Comparison of ENCODE assay signal across 22 cellular contexts in genomic region chr22:23301591-23301990, GRCh38.
DNase-seq lines count a peak whose midpoint lies in the region; ATAC-seq and TF ChIP-seq lines count a peak whose summit lies in the region.
"Had no signal": no experiment of that assay in that cellular context is flagged by ENCODE, and none has a peak within 500 bp of the region (broad histone marks: within the 10 kb centered on the region; RNA-seq: fewer than 3 reads in every experiment).

No MANE protein-coding gene starts in this region.

- no peak overlapping the region for H3K4me2 ChIP-seq in osteoblast (ENCODE audit: insufficient read depth, low read length)

- H3K27ac ChIP-seq in osteoblast (ENCODE audit: low read depth, low read length) (no peak overlapping the region), aorta (ENCODE audit: low read depth in 1 of 2, low read length in 2 of 2) (no peak overlapping the region)
- H3K27ac ChIP-seq: HL-60, SJCRH30 had no signal

- DNase-seq in Right ventricle myocardium superior (peak; percentile 15), left ventricle myocardium superior (no peak), cerebellum (ENCODE audit: low spot score) (peak; percentile 2), osteoblast (ENCODE audit: insufficient read length, low spot score, missing footprints) (peak; percentile 21), aorta (peak; percentile 42 to 44), T-helper 9 cell (no peak), MV-4-11 (lab: John Stamatoyannopoulos, UW) (no peak)
- DNase-seq: 8988T; ACHN; BE2C; DMS153; NCI-H1092; NCI-H1417 treated with DMSO at 0.1 percent for 48 hours; NCI-H187; NCI-H446; NCI-H524 treated with DMSO at 0.1 percent for 48 hours; NCI-H774; NK-92 treated with Interleukin-12 subunit alpha and Interleukin-12 subunit beta, amount 100 ng/mL, for 24 hours; PC-3; SJCRH30 had no signal

- H3K4me3 ChIP-seq in osteoblast (ENCODE audit: insufficient read depth, low read length) (no peak overlapping the region), aorta (ENCODE audit: low read length in 2 of 2) (no peak overlapping the region)
- H3K4me3 ChIP-seq: SJCRH30 had no signal

- H3K36me3 ChIP-seq in osteoblast (ENCODE audit: insufficient read depth, low read length) = peaks cover 11% of the 10 kb centered on the region
- H3K36me3 ChIP-seq in aorta (ENCODE audit: control insufficient read depth in 1 of 2, insufficient read depth in 2 of 2, low read length in 1 of 2) = no peaks in the 10 kb centered on the region
- H3K36me3 ChIP-seq: BE2C had no signal

- peaks cover 3% of the 10 kb centered on the region for H4K20me1 ChIP-seq in osteoblast (ENCODE audit: insufficient read depth, low read length)

- no peaks in the 10 kb centered on the region for H3K79me2 ChIP-seq in osteoblast (ENCODE audit: insufficient read depth, low read length)

- no peaks in the 10 kb centered on the region for H3K9me3 ChIP-seq in osteoblast (ENCODE audit: low read depth, low read length)
- no peaks in the 10 kb centered on the region for H3K9me3 ChIP-seq in aorta (ENCODE audit: control insufficient read depth, low read length)
- H3K9me3 ChIP-seq: BE2C, SJCRH30 had no signal

- H2AFZ ChIP-seq in osteoblast (ENCODE audit: low read length) = no peak overlapping the region

- no peak for TF ChIP-seq CTCF in osteoblast (IDR thresholded peaks at IDR 0.05; ENCODE audit: extremely low read depth, low read depth, low read length)

- ATAC-seq in Right ventricle myocardium superior (ENCODE audit: poor library complexity) (no peak), left ventricle myocardium superior (no peak), aorta (ENCODE audit: low FRiP score) (no peak)
- ATAC-seq: HCT116, PC-3 had no signal

- intact Hi-C loops in Right ventricle myocardium superior (cut with DNase I) (no loop called here), left ventricle myocardium superior (cut with micrococcal nuclease) (no loop called here), aorta (cut with DNase I) (no loop called here)

- 89 to 90% methylated on average over 7 of the region's 7 CpGs for WGBS in aorta, 2 donors

- peaks cover 18% of the 10 kb centered on the region for H3K4me1 ChIP-seq in osteoblast (ENCODE audit: insufficient read depth, low read length)
- H3K4me1 ChIP-seq in aorta (ENCODE audit: control insufficient read depth in 1 of 2, insufficient read depth in 2 of 2, low read length in 2 of 2) = no peaks in the 10 kb centered on the region
- H3K4me1 ChIP-seq: SJCRH30 had no signal

- H3K27me3 ChIP-seq in osteoblast (ENCODE audit: insufficient read depth, low read length) (no peaks in the 10 kb centered on the region), aorta (ENCODE audit: control insufficient read depth in 1 of 2, insufficient read depth in 2 of 2, low read length in 1 of 2) (no peaks in the 10 kb centered on the region)
- H3K27me3 ChIP-seq: BE2C, SJCRH30 had no signal

Comparison
In these comparisons a context has a peak if more than half of its experiments do, and no peak if none do; other contexts are left out.
1. DNase-seq: peak in Right ventricle myocardium superior (single experiment), cerebellum (single experiment), osteoblast (single experiment) and aorta (2 of 2); none in left ventricle myocardium superior (single experiment), T-helper 9 cell (single experiment) and MV-4-11 (single experiment).